ENCODE assay signal across 27 cellular contexts in genomic region chr13:29545988-29546387, GRCh38. TPM values are rescaled to one million over a fixed set of nuclear protein-coding genes. Genes with fewer than 3 reads are reported as not detected.
A peak's percentile ranks its signal among the peaks of the same experiment; 100 is the strongest.
DNase-seq lines count a peak whose midpoint lies in the region; ATAC-seq, FAIRE-seq and TF ChIP-seq lines count a peak whose summit lies in the region.
"Had no signal": no experiment of that assay in that cellular context is flagged by ENCODE, and none has a peak within 500 bp of the region (broad histone marks: within the 10 kb centered on the region; RNA-seq: fewer than 3 reads in every experiment).

No MANE protein-coding gene starts in this region.

- no peak for TF ChIP-seq EP300 in H1 (IDR thresholded peaks at IDR 0.05; ENCODE audit: borderline replicate concordance in 1 of 2, low read depth in 2 of 2, low read length in 2 of 2)

- H3K56ac ChIP-seq in H9 (ENCODE audit: insufficient read length, low read depth, low read length) (no peak overlapping the region), H1 (replicated peaks; ENCODE audit: insufficient read length, low read depth, low read length) (no peak overlapping the region)

- CTCF ChIA-PET in H1 (lab: Charles Lee; ENCODE audit: partially characterized antibody) = interaction anchor here (0.8 to 1.3 kb wide), 3 partner anchors 8 to 44 kb away, joined by 3 to 4 read pairs (median 3); no protein-coding TSS in a partner anchor

- H3K9me3 ChIP-seq in GM23248 (ENCODE audit: low read depth) (no peaks in the 10 kb centered on the region), H9 (ENCODE audit: control insufficient read depth, low read depth, low read length) (no peaks in the 10 kb centered on the region), H1 (ENCODE audit: insufficient read depth in 2 of 2, low read depth in 1 of 2, low read length in 1 of 2) (no peaks in the 10 kb centered on the region), mesenchymal stem cell (ENCODE audit: control insufficient read depth, low read length) (no peaks in the 10 kb centered on the region), body of pancreas (no peaks in the 10 kb centered on the region)
- H3K9me3 ChIP-seq: A549, MG63, SJCRH30 had no signal

- no peak overlapping the region for H3K14ac ChIP-seq in H9 (ENCODE audit: insufficient read depth, low read length)
- no peak overlapping the region for H3K14ac ChIP-seq in H1 (ENCODE audit: insufficient read length)
- H3K14ac ChIP-seq in mesenchymal stem cell (ENCODE audit: low read length in 2 of 2) = peak overlapping the region in 1 of 2 experiments; percentile 9

- H3K4me3 ChIP-seq in GM23248 = no peak overlapping the region
- no peak overlapping the region for H3K4me3 ChIP-seq in H1 (ENCODE audit: extremely low read depth in 1 of 4, insufficient read depth in 2 of 4, low read depth in 3 of 4, low read length in 4 of 4)
- H3K4me3 ChIP-seq in mesenchymal stem cell (ENCODE audit: insufficient read depth in 1 of 2, low read depth in 1 of 2, low read length in 2 of 2) = no peak overlapping the region
- H3K4me3 ChIP-seq in body of pancreas = no peak overlapping the region
- H3K4me3 ChIP-seq: A549, MG63, SJCRH30 had no signal

- H3K4me2 ChIP-seq in GM23248 (ENCODE audit: unreplicated experiment) (no peak overlapping the region), H9 (ENCODE audit: insufficient read depth, insufficient read length, low read length) (no peak overlapping the region), H1 (ENCODE audit: insufficient read depth in 1 of 2, low read depth in 2 of 2, low read length in 2 of 2) (no peak overlapping the region), mesenchymal stem cell (ENCODE audit: low read length, poor library complexity, severe bottlenecking) (no peak overlapping the region)
- H3K4me2 ChIP-seq: A549 had no signal

- 55 to 61% methylated on average over 8 of the region's 8 CpGs for WGBS in GM23248 (ENCODE audit: low coverage in 1 of 2, low lambda C conversion rate in 2 of 2, missing lambda C conversion rate in 2 of 2), 2 experiments
- no CpG with 5 or more reads among the region's 8 CpGs for WGBS in H9 (ENCODE audit: extremely low coverage, insufficient read length, low lambda C conversion rate)
- WGBS in H1 (ENCODE audit: extremely low coverage in 1 of 2, insufficient coverage in 1 of 2, insufficient read length in 1 of 2, insufficient replicate concordance in 2 of 2, low coverage in 1 of 2, low lambda C conversion rate in 2 of 2, missing lambda C conversion rate in 1 of 2), 2 experiments = 90% methylated on average over 8 of the region's 8 CpGs; no CpG with 5 or more reads in 1 of the 2 experiments
- WGBS in mesenchymal stem cell = 97% methylated on average over 5 of the region's 8 CpGs
- WGBS in body of pancreas, 2 donors = 87% methylated on average over 8 of the region's 8 CpGs

- no peaks in the 10 kb centered on the region for H3K4me1 ChIP-seq in GM23248 (ENCODE audit: insufficient read depth)
- peaks cover 8% of the 10 kb centered on the region; the same call in 1 of the 2 replicates for H3K4me1 ChIP-seq in H9 (ENCODE audit: insufficient read depth, low read length)
- H3K4me1 ChIP-seq in H1 (replicated peaks in 1 of 4; ENCODE audit: control insufficient read depth in 3 of 4, insufficient read depth in 4 of 4, low read length in 3 of 4) = peaks cover 0 to 8% (median 7%) of the 10 kb centered on the region in 4 experiments; a peak in 4 of 7 replicates
- peaks cover 8% of the 10 kb centered on the region for H3K4me1 ChIP-seq in mesenchymal stem cell (ENCODE audit: control insufficient read depth, insufficient read depth, low read depth, low read length)
- peaks cover 24% of the 10 kb centered on the region for H3K4me1 ChIP-seq in body of pancreas
- H3K4me1 ChIP-seq: A549, SJCRH30 had no signal

- H3K27ac Mint-ChIP-seq in H9 (peak overlapping the region in 2 of 3 experiments; percentile 55 to 88; a peak in 3 of 7 replicates), natural killer cell (peak overlapping the region in 1 of 2 donors; percentile 13)

- H3K79me2 ChIP-seq in GM23248 (ENCODE audit: insufficient read depth) (peaks cover 100% of the 10 kb centered on the region), H9 (ENCODE audit: insufficient read depth, low read length) (peaks cover 18% of the 10 kb centered on the region; the same call in 1 of the 2 replicates), H1 (ENCODE audit: control insufficient read depth in 1 of 2, insufficient read depth in 2 of 2, low read length in 2 of 2) (peaks cover 4 to 98% of the 10 kb centered on the region in 2 experiments)

- H2AFZ ChIP-seq in GM23248 = no peak overlapping the region
- no peak overlapping the region for H2AFZ ChIP-seq in H9 (ENCODE audit: low read length)
- H2AFZ ChIP-seq in H1 (ENCODE audit: low read length) = no peak overlapping the region
- no peak overlapping the region for H2AFZ ChIP-seq in mesenchymal stem cell (ENCODE audit: low read depth, low read length)

- H2BK120ac ChIP-seq in H9 (ENCODE audit: low read depth, low read length, poor library complexity, severe bottlenecking) (no peak overlapping the region), H1 (replicated peaks; ENCODE audit: low read depth, low read length) (no peak overlapping the region), mesenchymal stem cell (ENCODE audit: low read depth, low read length) (no peak overlapping the region)

- H3K23ac ChIP-seq in H9 (ENCODE audit: insufficient read length, low read depth, low read length) = no peak overlapping the region
- H3K23ac ChIP-seq in H1 (ENCODE audit: insufficient read length) = no peak overlapping the region
- no peak overlapping the region for H3K23ac ChIP-seq in mesenchymal stem cell (ENCODE audit: low read length in 2 of 2)

- no peak for DNase-seq in GM23248
- no peak for DNase-seq in H9
- DNase-seq in H1 (ENCODE audit: low read depth in 1 of 2, low spot score in 2 of 2) = no peak
- no peak for DNase-seq in mesenchymal stem cell
- DNase-seq in natural killer cell = no peak
- no peak for DNase-seq in cerebellum (ENCODE audit: low spot score)
- DNase-seq in body of pancreas = no peak
- DNase-seq: C1 segment of cervical spinal cord; CD4-positive, alpha-beta memory T cell; COR-L47; DMS53; GOT3; IMR-90; KG1; MG63; NCI-H1105 treated with DMSO at 0.1 percent for 48 hours; NCI-H146; NCI-H1930; NCI-H2107; NCI-H446; NCI-H524 treated with DMSO at 0.1 percent for 48 hours; NCI-H774; SJCRH30 had no signal

- ATAC-seq in natural killer cell = no peak
- ATAC-seq in body of pancreas = no peak
- ATAC-seq: A549, HCT116 had no signal

- H3K79me1 ChIP-seq in H9 (ENCODE audit: insufficient read depth, low read depth, low read length, poor library complexity, severe bottlenecking) = no peaks in the 10 kb centered on the region
- peaks cover 31% of the 10 kb centered on the region for H3K79me1 ChIP-seq in H1 (ENCODE audit: low read depth, low read length)
- H3K79me1 ChIP-seq in mesenchymal stem cell (replicated peaks; ENCODE audit: low read length, poor library complexity, severe bottlenecking) = peaks cover 42% of the 10 kb centered on the region

- TF ChIP-seq RAD21 in H1 (IDR thresholded peaks at IDR 0.05 in 1 of 2, conservative IDR thresholded peaks at IDR 0.05 in 1 of 2; ENCODE audit: low read depth in 2 of 2, low read length in 2 of 2) = no peak

- H2BK15ac ChIP-seq in H9 (ENCODE audit: low read depth, low read length) = no peak overlapping the region
- H2BK15ac ChIP-seq in H1 (ENCODE audit: low read length) = no peak overlapping the region
- H2BK15ac ChIP-seq in mesenchymal stem cell (ENCODE audit: low read depth, poor library complexity, severe bottlenecking) = no peak overlapping the region

- no peak overlapping the region for H2BK20ac ChIP-seq in H9 (ENCODE audit: low read depth, low read length, poor library complexity, severe bottlenecking)
- no peak overlapping the region for H2BK20ac ChIP-seq in H1 (ENCODE audit: low read length)

- H2BK5ac ChIP-seq in H9 (ENCODE audit: insufficient read length, low read length) (no peak overlapping the region), H1 (ENCODE audit: low read depth, low read length) (no peak overlapping the region), mesenchymal stem cell (ENCODE audit: low read depth, low read length, poor library complexity, severe bottlenecking) (no peak overlapping the region)

- H3K9me2 ChIP-seq in GM23248 (ENCODE audit: insufficient read depth) = no peaks in the 10 kb centered on the region

- no peak overlapping the region for H3K4me3 Mint-ChIP-seq in H9
- no peak overlapping the region for H3K4me3 Mint-ChIP-seq in natural killer cell
- H3K4me3 Mint-ChIP-seq: CD4-positive, alpha-beta memory T cell had no signal

- H3K9ac ChIP-seq in GM23248 (no peak overlapping the region), H9 (ENCODE audit: extremely low read depth, insufficient read length, low read length) (no peak overlapping the region), H1 (replicated peaks in 1 of 4; ENCODE audit: extremely low read depth in 1 of 4, low read depth in 3 of 4, low read length in 3 of 4) (no peak overlapping the region), mesenchymal stem cell (ENCODE audit: low read length) (no peak overlapping the region)

- peaks cover 20% of the 10 kb centered on the region; the same call in 1 of the 2 replicates for H3F3A ChIP-seq in GM23248 (ENCODE audit: insufficient read depth)

- H3K27me3 Mint-ChIP-seq in H9 (ENCODE audit: low read depth) = no peaks in the 10 kb centered on the region
- no peaks in the 10 kb centered on the region for H3K27me3 Mint-ChIP-seq in natural killer cell (ENCODE audit: low read depth in 2 of 2)
- H3K27me3 Mint-ChIP-seq: CD4-positive, alpha-beta memory T cell had no signal

- H3K36me3 Mint-ChIP-seq in H9 (ENCODE audit: insufficient read depth in 1 of 3, low read depth in 3 of 3) = peaks cover 22 to 65% (median 43%) of the 10 kb centered on the region in 3 experiments; a peak in 6 of 7 replicates
- no peaks in the 10 kb centered on the region for H3K36me3 Mint-ChIP-seq in natural killer cell

- H3T11ph ChIP-seq in H9 (ENCODE audit: low read length) = no peak overlapping the region

- POLR2A ChIA-PET in H1 (lab: Charles Lee; ENCODE audit: partially characterized antibody) = interaction anchor here (0.9 to 1.6 kb wide), 4 partner anchors 8 to 38 kb away, joined by 3 to 5 read pairs (median 3); no protein-coding TSS in a partner anchor

- no peak for TF ChIP-seq CTCF in H9 (conservative IDR thresholded peaks at IDR 0.05)
- TF ChIP-seq CTCF in H1 (IDR thresholded peaks at IDR 0.05; ENCODE audit: control extremely low read depth in 1 of 3, insufficient read depth in 1 of 3, low read depth in 1 of 3, low read length in 3 of 3) = no peak
- no peak for TF ChIP-seq CTCF in natural killer cell (IDR thresholded peaks at IDR 0.05)
- TF ChIP-seq CTCF in body of pancreas (IDR thresholded peaks at IDR 0.05) = no peak

- no peak overlapping the region for H4K91ac ChIP-seq in H9 (ENCODE audit: insufficient read length, low read depth, low read length)
- H4K91ac ChIP-seq in H1 (replicated peaks; ENCODE audit: insufficient read length, low read length) = no peak overlapping the region
- no peak overlapping the region for H4K91ac ChIP-seq in mesenchymal stem cell (ENCODE audit: low read length)

- H3K4me1 Mint-ChIP-seq in H9 = peaks cover 29 to 37% of the 10 kb centered on the region in 2 experiments
- peaks cover 0 to 9% of the 10 kb centered on the region in 2 donors for H3K4me1 Mint-ChIP-seq in natural killer cell

- H4K5ac ChIP-seq in H9 (ENCODE audit: insufficient read length, low read depth, low read length) (no peak overlapping the region), H1 (ENCODE audit: insufficient read length, low read depth, low read length) (no peak overlapping the region)

- H4K20me1 ChIP-seq in GM23248 (ENCODE audit: insufficient read depth) (no peaks in the 10 kb centered on the region; the same call in none of the 2 replicates), H9 (ENCODE audit: control insufficient read depth, insufficient read depth, insufficient read length) (no peaks in the 10 kb centered on the region), H1 (replicated peaks in 1 of 2; ENCODE audit: control insufficient read depth in 1 of 2, insufficient read depth in 2 of 2, low read length in 2 of 2) (peaks cover 25 to 28% of the 10 kb centered on the region in 2 experiments)

- H3K9me3 Mint-ChIP-seq in H9 (no peaks in the 10 kb centered on the region), natural killer cell (no peaks in the 10 kb centered on the region)
- H3K9me3 Mint-ChIP-seq: CD4-positive, alpha-beta memory T cell had no signal

- H2BK12ac ChIP-seq in H9 (ENCODE audit: insufficient read length, low read depth, low read length) = no peak overlapping the region
- no peak overlapping the region for H2BK12ac ChIP-seq in H1 (ENCODE audit: low read depth, low read length)
- H2BK12ac ChIP-seq in mesenchymal stem cell (ENCODE audit: low read length in 2 of 2) = no peak overlapping the region

- H3K27ac ChIP-seq in GM23248 = 0 out of 2 replicates have a peak overlapping the region, but pooled peaks have one; percentile 1
- no peak overlapping the region for H3K27ac ChIP-seq in H9 (ENCODE audit: insufficient read length, low read depth, low read length)
- no peak overlapping the region for H3K27ac ChIP-seq in H1 (ENCODE audit: low read depth, low read length)
- H3K27ac ChIP-seq in mesenchymal stem cell (ENCODE audit: low read length, poor library complexity, severe bottlenecking) = no peak overlapping the region
- H3K27ac ChIP-seq in body of pancreas = no peak overlapping the region
- H3K27ac ChIP-seq: A549, SJCRH30 had no signal

- H4K8ac ChIP-seq in H9 (replicated peaks; ENCODE audit: insufficient read length, low read depth, low read length) = no peak overlapping the region
- peak overlapping the region; percentile 45 for H4K8ac ChIP-seq in H1 (ENCODE audit: extremely low read depth, insufficient read depth, low read length)
- peak overlapping the region; percentile 27 for H4K8ac ChIP-seq in mesenchymal stem cell (ENCODE audit: low read length)

- H3K36me3 ChIP-seq in GM23248 (ENCODE audit: low read depth) = peaks cover 31% of the 10 kb centered on the region
- H3K36me3 ChIP-seq in H1 (ENCODE audit: control insufficient read depth in 2 of 4, insufficient read depth in 4 of 4, low read length in 3 of 4) = peaks cover 7 to 30% (median 13%) of the 10 kb centered on the region in 4 experiments
- H3K36me3 ChIP-seq in mesenchymal stem cell (ENCODE audit: control insufficient read depth in 1 of 2, insufficient read depth in 2 of 2, low read depth in 1 of 2, low read length in 2 of 2) = peaks cover 31 to 38% of the 10 kb centered on the region in 2 experiments
- H3K36me3 ChIP-seq in body of pancreas (replicated peaks in 1 of 2; ENCODE audit: insufficient read depth in 1 of 2, low read depth in 2 of 2) = no peaks in the 10 kb centered on the region

- H3K23me2 ChIP-seq in H9 (ENCODE audit: insufficient read length, low read depth, low read length, poor library complexity, severe bottlenecking) = no peaks in the 10 kb centered on the region
- H3K23me2 ChIP-seq in H1 (ENCODE audit: low read depth, low read length) = no peaks in the 10 kb centered on the region

- H2AK5ac ChIP-seq in H9 (ENCODE audit: insufficient read length, low read length) (no peak overlapping the region), H1 (ENCODE audit: low read depth, low read length) (no peak overlapping the region), mesenchymal stem cell (ENCODE audit: low read length, severe bottlenecking) (no peak overlapping the region)

- TF ChIP-seq POLR2A in H1 (IDR thresholded peaks at IDR 0.05; ENCODE audit: control extremely low read depth in 1 of 2, low read depth in 2 of 2, low read length in 2 of 2) = no peak
- no peak for TF ChIP-seq POLR2A in body of pancreas (IDR thresholded peaks at IDR 0.05)

- no peaks in the 10 kb centered on the region for H3K27me3 ChIP-seq in GM23248 (replicated peaks; ENCODE audit: insufficient read depth)
- no peaks in the 10 kb centered on the region for H3K27me3 ChIP-seq in H9 (ENCODE audit: insufficient read depth, low read length)
- no peaks in the 10 kb centered on the region for H3K27me3 ChIP-seq in H1 (replicated peaks in 1 of 4; ENCODE audit: control insufficient read depth in 3 of 4, extremely low read depth in 1 of 4, insufficient read depth in 3 of 4, low read length in 3 of 4)
- H3K27me3 ChIP-seq in mesenchymal stem cell (ENCODE audit: control insufficient read depth in 1 of 2, insufficient read depth in 1 of 2, low read length in 2 of 2) = no peaks in the 10 kb centered on the region
- H3K27me3 ChIP-seq in body of pancreas = no peaks in the 10 kb centered on the region
- H3K27me3 ChIP-seq: MG63, SJCRH30 had no signal

- intact Hi-C loops in natural killer cell (cut with micrococcal nuclease) = no loop called here
- intact Hi-C loops in body of pancreas (cut with DNase I) = no loop called here

- H3K18ac ChIP-seq in H9 (ENCODE audit: insufficient read length, low read depth, low read length) (no peak overlapping the region), H1 (ENCODE audit: extremely low read depth, low read length) (no peak overlapping the region), mesenchymal stem cell (ENCODE audit: low read depth in 1 of 2, low read length in 2 of 2) (no peak overlapping the region)

- FAIRE-seq in H1 (lab: Jason Lieb, UNC) = no peak
- FAIRE-seq: A549, GM18507, RCC 7860 had no signal

- H3K4ac ChIP-seq in H9 (ENCODE audit: low read depth, low read length) = no peak overlapping the region
- no peak overlapping the region for H3K4ac ChIP-seq in H1 (replicated peaks; ENCODE audit: insufficient read length, low read depth, low read length)
- H3K4ac ChIP-seq in mesenchymal stem cell (ENCODE audit: low read depth in 1 of 2, low read length in 2 of 2) = no peak overlapping the region

- in situ Hi-C loops in GM23248 (cut with MboI) = no loop called here

RNA-seq across cellular contexts. Expression of gene SLC7A1, which starts 49.5 kb away (rescaled TPM):
- total RNA-seq in GM23248 (2014; rRNA removed; shearing (Covaris generic)) = 34.7 and 52.0 TPM in 2 replicates
- polyA plus RNA-seq in GM23248 (2016; fragmentation: Nextera tagmentation; extraction: Ambion mirVana) (37.8 and 38.6 TPM in 2 replicates), H1 (2011; rRNA removed) (26.8 and 44.5 TPM in 2 replicates)
- total RNA-seq in H9 (2021) (109 TPM in 2 replicates), natural killer cell (10 to 100 TPM in 2 of 3 donors, 1 to 10 TPM in 1; 8.7 to 12.6 (median 10.2) TPM), cerebellum (32.0 TPM), body of pancreas (10 to 100 TPM; 15.3 to 30.3 TPM)
- 107 and 114 TPM in 2 replicates for total RNA-seq in H1 (2021; fragmentation: NEBNext Ultra II Directional; extraction: Animal tissue kit (Norgen Biotek cat#: 25700))
- 24.8 TPM for polyA plus RNA-seq in H1 (2011; cell fraction: cytosol; rRNA removed)
- 56.4 TPM for polyA plus RNA-seq in H1 (2011; cell fraction: nucleus; rRNA removed)
- 39.3 to 50.8 TPM (median 47.6 TPM) in 4 replicates for polyA plus RNA-seq in H1 (2012, experiment 1 of 2)
- polyA plus RNA-seq in H1 (2012, experiment 2 of 2) = 32.9 TPM
- 65.9 TPM for polyA plus RNA-seq in H1 (2013, experiment 1 of 2)
- 59.6 TPM for polyA plus RNA-seq in H1 (2013, experiment 2 of 2)
- polyA minus RNA-seq in H1 (2011; rRNA and poly(A)+ RNA removed) = 65.5 and 70.8 TPM in 2 replicates
- 51.4 TPM for polyA minus RNA-seq in H1 (2011; cell fraction: cytosol; rRNA and poly(A)+ RNA removed)
- 52.4 TPM for polyA minus RNA-seq in H1 (2011; cell fraction: nucleus; rRNA and poly(A)+ RNA removed)
- polyA plus RNA-seq in mesenchymal stem cell (2013, experiment 1 of 2) = 14.6 TPM
- polyA plus RNA-seq in mesenchymal stem cell (2013, experiment 2 of 2) = 14.5 TPM
